11 cellular contexts compared by ENCODE assay signal in genomic region chr11:46391186-46391577, GRCh38. TPM values are rescaled to one million over a fixed set of nuclear protein-coding genes. Genes with fewer than 3 reads are reported as not detected.
A peak's percentile ranks its signal among the peaks of the same experiment; 100 is the strongest.
DNase-seq lines count a peak whose midpoint lies in the region; ATAC-seq and TF ChIP-seq lines count a peak whose summit lies in the region.
"Had no signal": no experiment of that assay in that cellular context is flagged by ENCODE, and none has a peak within 500 bp of the region (broad histone marks: within the 10 kb centered on the region; RNA-seq: fewer than 3 reads in every experiment).

No MANE protein-coding gene starts in this region.

- no peak overlapping the region for H2AK9ac ChIP-seq in IMR-90 (replicated peaks; ENCODE audit: low read depth, low read length, poor library complexity)

- no peak overlapping the region for H3K4ac ChIP-seq in IMR-90 (ENCODE audit: low read depth, low read length)

- H2BK15ac ChIP-seq in IMR-90 (ENCODE audit: low read depth, low read length): no peak overlapping the region

- H2BK120ac ChIP-seq in IMR-90 (ENCODE audit: low read depth, low read length): no peak overlapping the region

- H3K14ac ChIP-seq in IMR-90 (replicated peaks; ENCODE audit: low read depth, low read length): no peak overlapping the region

- ATAC-seq in IMR-90 (ENCODE audit: low read depth) (no peak), HG03571 (IDR thresholded peaks at IDR 0.05; ENCODE audit: unreplicated experiment) (no peak), HG03342 (IDR thresholded peaks at IDR 0.05; ENCODE audit: unreplicated experiment) (no peak)

- POLR2A ChIA-PET in IMR-90 (lab: Charles Lee; ENCODE audit: unreplicated experiment): no interaction called here

- peaks cover 68% of the 10 kb centered on the region for H3K27me3 Mint-ChIP-seq in Calu3 (ENCODE audit: unreplicated experiment)

- H3K36me3 ChIP-seq in IMR-90 (ENCODE audit: control insufficient read depth, insufficient read depth, low read length) (no peaks in the 10 kb centered on the region), osteoblast (ENCODE audit: insufficient read depth, low read length) (no peaks in the 10 kb centered on the region)

- H4K5ac ChIP-seq in IMR-90 (ENCODE audit: low read depth, low read length): no peak overlapping the region

- 4% methylated on average over 5 of the region's 31 CpGs; no CpG with 5 or more reads in 1 of the 2 experiments for WGBS in IMR-90 (ENCODE audit: extremely low coverage in 2 of 2, insufficient read length in 1 of 2), 2 experiments

- H3K79me2 ChIP-seq in osteoblast (ENCODE audit: insufficient read depth, low read length): no peaks in the 10 kb centered on the region

- H3K4me3 ChIP-seq in IMR-90 (ENCODE audit: insufficient read depth, low read depth, low read length): peak overlapping the region; percentile 10; the same call in 1 of the 2 replicates
- peak overlapping the region in 57 of 59 donors; percentile 21 to 73 (median 58) for H3K4me3 ChIP-seq in dorsolateral prefrontal cortex
- no peak overlapping the region for H3K4me3 ChIP-seq in osteoblast (ENCODE audit: insufficient read depth, low read length)
- H3K4me3 ChIP-seq: mucosa of descending colon had no signal

- H3K27ac ChIP-seq in IMR-90 (ENCODE audit: insufficient read depth, low read length): no peak overlapping the region
- H3K27ac ChIP-seq in dorsolateral prefrontal cortex: peak overlapping the region in 15 of 59 donors; percentile 18 to 86 (median 34)
- H3K27ac ChIP-seq in osteoblast (ENCODE audit: low read depth, low read length): no peak overlapping the region

- H3K9me1 ChIP-seq in IMR-90 (ENCODE audit: insufficient read depth, low read length): peaks cover 5% of the 10 kb centered on the region; the same call in 1 of the 2 replicates

- no TSS peak for BruUV-seq in Calu3 (replicated peaks; lab: Mats Ljungman, UMichigan)
- BruUV-seq in IMR-90 (replicated peaks; lab: Mats Ljungman, UMichigan): no TSS peak

- H2AK5ac ChIP-seq in IMR-90 (ENCODE audit: low read depth, low read length): no peak overlapping the region

- intact Hi-C loops in Calu3 (cut with micrococcal nuclease; ENCODE audit: unreplicated experiment) (no loop called here), IMR-90 (cut with micrococcal nuclease) (no loop called here), dorsolateral prefrontal cortex (cut with DNase I) (loop anchor here in 1 of 2 donors (5.0 kb wide), 1 partner anchor 141 kb away; no protein-coding TSS in a partner anchor)

- H3K9me3 Mint-ChIP-seq in Calu3 (ENCODE audit: low read depth, unreplicated experiment): no peaks in the 10 kb centered on the region

- in situ Hi-C loops in IMR-90 (cut with MboI; ENCODE audit: low sequenced_read_pairs): no loop called here

- peaks cover 8% of the 10 kb centered on the region; the same call in 1 of the 2 replicates for H3K4me1 ChIP-seq in IMR-90 (ENCODE audit: control insufficient read depth, insufficient read depth, low read length)
- H3K4me1 ChIP-seq in osteoblast (ENCODE audit: insufficient read depth, low read length): peaks cover 15% of the 10 kb centered on the region

- H4K20me1 ChIP-seq in IMR-90 (ENCODE audit: insufficient read depth, low read length) (peaks cover 24% of the 10 kb centered on the region), osteoblast (ENCODE audit: insufficient read depth, low read length) (peaks cover 26% of the 10 kb centered on the region)

- CTCF ChIA-PET in Calu3 (lab: Charles Lee): interaction anchor here (0.7 to 1.4 kb wide), 4 partner anchors 11 to 523 kb away, joined by 4 to 7 read pairs (median 5); no protein-coding TSS in a partner anchor
- CTCF ChIA-PET in IMR-90 (lab: Yijun Ruan, JAX): interaction anchor here (0.6 to 1.5 kb wide), 4 partner anchors 8 to 165 kb away, joined by 3 to 5 read pairs (median 4); no protein-coding TSS in a partner anchor

- no peak overlapping the region for H2BK5ac ChIP-seq in IMR-90 (ENCODE audit: low read depth, low read length, poor library complexity, severe bottlenecking)

- peaks cover 36% of the 10 kb centered on the region for H3K4me1 Mint-ChIP-seq in Calu3 (ENCODE audit: low read depth, unreplicated experiment)

- DNase-seq in Calu3: no peak
- DNase-seq in IMR-90: no peak
- DNase-seq in dorsolateral prefrontal cortex: no peak
- peak; percentile 90 for DNase-seq in osteoblast (ENCODE audit: insufficient read length, low spot score, missing footprints)
- DNase-seq in COR-L47 (lab: John Stamatoyannopoulos, UW): no peak
- DNase-seq in stimulated activated naive CD4-positive, alpha-beta T cell (lab: John Stamatoyannopoulos, UW): no peak
- DNase-seq: NCI-H1417 treated with DMSO at 0.1 percent for 48 hours had no signal

- H3K23ac ChIP-seq in IMR-90 (ENCODE audit: low read depth, low read length): no peak overlapping the region

- TF ChIP-seq POLR2A in IMR-90 (IDR thresholded peaks at IDR 0.05; ENCODE audit: low read depth, low read length): no peak

- H3K27me3 ChIP-seq in IMR-90 (ENCODE audit: control insufficient read depth, insufficient read depth, low read length) (peaks cover 33% of the 10 kb centered on the region), dorsolateral prefrontal cortex (peaks cover 0 to 55% (median 15%) of the 10 kb centered on the region in 45 donors), osteoblast (ENCODE audit: insufficient read depth, low read length) (peaks cover 45% of the 10 kb centered on the region)

- no peak overlapping the region for H4K91ac ChIP-seq in IMR-90 (ENCODE audit: insufficient read depth, low read depth, low read length)

- peak overlapping the region; percentile 81 for H3K4me3 Mint-ChIP-seq in Calu3 (ENCODE audit: low read depth, unreplicated experiment)

- TF ChIP-seq CTCF in Calu3 (IDR thresholded peaks at IDR 0.05; ENCODE audit: unreplicated experiment) (no peak), IMR-90 (conservative IDR thresholded peaks at IDR 0.05; ENCODE audit: low read depth, low read length) (no peak), dorsolateral prefrontal cortex (IDR thresholded peaks at IDR 0.05 in 54 of 56, conservative IDR thresholded peaks at IDR 0.05 in 2 of 56; ENCODE audit: low read depth in 1 of 56, partially characterized antibody in 56 of 56) (no peak), osteoblast (IDR thresholded peaks at IDR 0.05; ENCODE audit: extremely low read depth, low read depth, low read length) (no peak)

- no peak overlapping the region for H4K8ac ChIP-seq in IMR-90 (ENCODE audit: low read depth in 2 of 2, low read length in 2 of 2)

- H2AFZ ChIP-seq in IMR-90 (replicated peaks; ENCODE audit: low read length, poor library complexity) (peak overlapping the region; percentile 68), osteoblast (ENCODE audit: low read length) (no peak overlapping the region)

- no peak overlapping the region for H3K9ac ChIP-seq in IMR-90 (ENCODE audit: low read depth, low read length)

- peaks cover 28% of the 10 kb centered on the region for H3K36me3 Mint-ChIP-seq in Calu3 (ENCODE audit: insufficient read depth, unreplicated experiment)

- H3K79me1 ChIP-seq in IMR-90 (ENCODE audit: low read depth in 1 of 2, low read length in 2 of 2): no peaks in the 10 kb centered on the region

- dilution Hi-C loops in IMR-90 (cut with HindIII; ENCODE audit: low sequenced_read_pairs, unreplicated experiment): no loop called here

- H3K4me2 ChIP-seq in IMR-90 (ENCODE audit: low read depth, low read length): peak overlapping the region; percentile 43
- no peak overlapping the region for H3K4me2 ChIP-seq in osteoblast (ENCODE audit: insufficient read depth, low read length)

- no peak overlapping the region for H2BK20ac ChIP-seq in IMR-90 (ENCODE audit: low read depth, low read length)

- H3K9me3 ChIP-seq in IMR-90 (ENCODE audit: control insufficient read depth, insufficient read depth, low read length): no peaks in the 10 kb centered on the region
- H3K9me3 ChIP-seq in osteoblast (ENCODE audit: low read depth, low read length): no peaks in the 10 kb centered on the region
- H3K9me3 ChIP-seq: mucosa of descending colon had no signal

- H3K56ac ChIP-seq in IMR-90 (ENCODE audit: extremely low read depth, insufficient read depth, low read length): no peak overlapping the region

- H3K27ac Mint-ChIP-seq in Calu3 (ENCODE audit: unreplicated experiment): peak overlapping the region; percentile 36

- TF ChIP-seq RAD21 in IMR-90 (IDR thresholded peaks at IDR 0.05; ENCODE audit: low read length): no peak

- H3K18ac ChIP-seq in IMR-90 (ENCODE audit: low read depth, low read length): no peak overlapping the region

TF ChIP-seq in IMR-90, 13 proteins besides CTCF, POLR2A, EP300 and RAD21 (continues in another document):
- TF ChIP-seq NFE2L2 (IDR thresholded peaks at IDR 0.05; ENCODE audit: low read depth, low read length) (no peak), ELK1 (IDR thresholded peaks at IDR 0.05; ENCODE audit: borderline replicate concordance, low read depth, low read length) (no peak), MAFK (IDR thresholded peaks at IDR 0.05; ENCODE audit: low read depth, low read length) (no peak)

RNA-seq across cellular contexts. Expression of gene CHRM4, which starts 0.4 kb away (rescaled TPM):
- total RNA-seq in Calu3 (2022): not detected in 2 replicates
- total RNA-seq in IMR-90 (2012; rRNA removed): 0.18 and 0.28 TPM in 2 replicates
- polyA plus RNA-seq in IMR-90 (2012; rRNA removed): 0.09 and 0.19 TPM in 2 replicates
- 0.16 and 0.19 TPM in 2 replicates for polyA plus RNA-seq in IMR-90 (2012; cell fraction: cytosol; rRNA removed)
- 0.49 and 1.0 TPM in 2 replicates for polyA plus RNA-seq in IMR-90 (2012; cell fraction: nucleus; rRNA removed; ENCODE audit: low replicate concordance)
- total RNA-seq in dorsolateral prefrontal cortex: 10 to 100 TPM in 56 of 120 experiments, 1 to 10 TPM in 64; 2.7 to 25.0 (median 9.7) TPM
- total RNA-seq in osteoblast: 0.29 and 0.36 TPM in 2 replicates
- total RNA-seq: fibroblast of lung had no signal

RNA-seq across cellular contexts. Expression of gene MDK, which starts 9.7 kb away (rescaled TPM):
- total RNA-seq in Calu3 (2022) (74.9 and 139 TPM in 2 replicates), IMR-90 (2012; rRNA removed) (23.1 and 25.8 TPM in 2 replicates), dorsolateral prefrontal cortex (10 to 100 TPM in 95 of 120 experiments, 1 to 10 TPM in 25; 4.6 to 45.3 (median 12.9) TPM), osteoblast (27.5 and 27.7 TPM in 2 replicates)
- 377 and 389 TPM in 2 replicates for polyA plus RNA-seq in IMR-90 (2012; rRNA removed)
- polyA plus RNA-seq in IMR-90 (2012; cell fraction: cytosol; rRNA removed): 720 and 780 TPM in 2 replicates
- polyA plus RNA-seq in IMR-90 (2012; cell fraction: nucleus; rRNA removed; ENCODE audit: low replicate concordance): 135 and 153 TPM in 2 replicates

RNA-seq across cellular contexts. Expression of gene DGKZ, which starts 43.9 kb away (rescaled TPM):
- total RNA-seq in Calu3 (2022) (38.0 and 40.2 TPM in 2 replicates), IMR-90 (2012; rRNA removed) (43.0 and 46.8 TPM in 2 replicates), dorsolateral prefrontal cortex (100 to 1,000 TPM; 142 to 475 (median 319) TPM), osteoblast (47.1 and 52.5 TPM in 2 replicates)
- polyA plus RNA-seq in IMR-90 (2012; rRNA removed): 62.0 and 68.0 TPM in 2 replicates
- polyA plus RNA-seq in IMR-90 (2012; cell fraction: cytosol; rRNA removed): 52.8 and 75.7 TPM in 2 replicates
- polyA plus RNA-seq in IMR-90 (2012; cell fraction: nucleus; rRNA removed; ENCODE audit: low replicate concordance): 126 and 364 TPM in 2 replicates
